2 cellular contexts compared by ENCODE assay signal in the genomic region with DNA sequence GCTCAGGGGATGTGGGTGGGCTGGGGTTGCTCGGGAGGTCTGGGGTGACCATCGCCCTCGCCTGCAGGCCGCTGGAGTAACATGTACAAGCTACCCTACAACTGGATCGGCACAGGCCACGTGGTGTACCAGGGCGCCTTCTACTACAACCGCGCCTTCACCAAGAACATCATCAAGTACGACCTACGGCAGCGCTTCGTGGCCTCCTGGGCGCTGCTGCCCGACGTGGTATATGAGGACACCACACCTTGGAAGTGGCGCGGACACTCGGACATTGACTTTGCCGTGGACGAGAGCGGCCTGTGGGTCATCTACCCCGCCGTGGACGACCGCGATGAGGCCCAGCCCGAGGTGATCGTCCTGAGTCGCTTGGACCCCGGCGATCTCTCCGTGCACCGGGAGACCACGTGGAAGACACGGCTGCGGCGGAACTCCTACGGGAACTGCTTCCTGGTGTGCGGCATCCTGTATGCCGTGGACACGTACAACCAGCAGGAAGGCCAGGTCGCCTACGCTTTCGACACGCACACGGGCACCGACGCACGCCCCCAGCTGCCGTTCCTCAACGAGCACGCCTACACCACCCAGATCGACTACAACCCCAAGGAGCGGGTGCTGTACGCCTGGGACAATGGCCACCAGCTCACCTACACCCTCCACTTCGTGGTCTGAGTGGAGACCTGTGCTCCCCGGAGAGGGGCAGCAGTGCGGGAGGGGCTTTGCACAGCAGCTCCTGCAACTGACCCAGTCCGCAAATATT.
TF ChIP-seq lines count a peak whose summit lies in the region.

No MANE protein-coding gene starts in this region.

TF ChIP-seq in WTC11, 78 proteins besides CTCF, POLR2A, EP300 and RAD21:
- TF ChIP-seq, protein P1, sequence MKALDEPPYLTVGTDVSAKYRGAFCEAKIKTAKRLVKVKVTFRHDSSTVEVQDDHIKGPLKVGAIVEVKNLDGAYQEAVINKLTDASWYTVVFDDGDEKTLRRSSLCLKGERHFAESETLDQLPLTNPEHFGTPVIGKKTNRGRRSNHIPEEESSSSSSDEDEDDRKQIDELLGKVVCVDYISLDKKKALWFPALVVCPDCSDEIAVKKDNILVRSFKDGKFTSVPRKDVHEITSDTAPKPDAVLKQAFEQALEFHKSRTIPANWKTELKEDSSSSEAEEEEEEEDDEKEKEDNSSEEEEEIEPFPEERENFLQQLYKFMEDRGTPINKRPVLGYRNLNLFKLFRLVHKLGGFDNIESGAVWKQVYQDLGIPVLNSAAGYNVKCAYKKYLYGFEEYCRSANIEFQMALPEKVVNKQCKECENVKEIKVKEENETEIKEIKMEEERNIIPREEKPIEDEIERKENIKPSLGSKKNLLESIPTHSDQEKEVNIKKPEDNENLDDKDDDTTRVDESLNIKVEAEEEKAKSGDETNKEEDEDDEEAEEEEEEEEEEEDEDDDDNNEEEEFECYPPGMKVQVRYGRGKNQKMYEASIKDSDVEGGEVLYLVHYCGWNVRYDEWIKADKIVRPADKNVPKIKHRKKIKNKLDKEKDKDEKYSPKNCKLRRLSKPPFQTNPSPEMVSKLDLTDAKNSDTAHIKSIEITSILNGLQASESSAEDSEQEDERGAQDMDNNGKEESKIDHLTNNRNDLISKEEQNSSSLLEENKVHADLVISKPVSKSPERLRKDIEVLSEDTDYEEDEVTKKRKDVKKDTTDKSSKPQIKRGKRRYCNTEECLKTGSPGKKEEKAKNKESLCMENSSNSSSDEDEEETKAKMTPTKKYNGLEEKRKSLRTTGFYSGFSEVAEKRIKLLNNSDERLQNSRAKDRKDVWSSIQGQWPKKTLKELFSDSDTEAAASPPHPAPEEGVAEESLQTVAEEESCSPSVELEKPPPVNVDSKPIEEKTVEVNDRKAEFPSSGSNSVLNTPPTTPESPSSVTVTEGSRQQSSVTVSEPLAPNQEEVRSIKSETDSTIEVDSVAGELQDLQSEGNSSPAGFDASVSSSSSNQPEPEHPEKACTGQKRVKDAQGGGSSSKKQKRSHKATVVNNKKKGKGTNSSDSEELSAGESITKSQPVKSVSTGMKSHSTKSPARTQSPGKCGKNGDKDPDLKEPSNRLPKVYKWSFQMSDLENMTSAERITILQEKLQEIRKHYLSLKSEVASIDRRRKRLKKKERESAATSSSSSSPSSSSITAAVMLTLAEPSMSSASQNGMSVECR (CRISPR knock-in tag; IDR thresholded peaks at IDR 0.05; ENCODE audit: borderline replicate concordance), result no peak
- TF ChIP-seq STAT6 (CRISPR knock-in tag; conservative IDR thresholded peaks at IDR 0.05; ENCODE audit: low read depth) (no peak), RELA (CRISPR knock-in tag; IDR thresholded peaks at IDR 0.05; ENCODE audit: borderline replicate concordance) (no peak), RORB (CRISPR knock-in tag; IDR thresholded peaks at IDR 0.05) (no peak), E2F5 (CRISPR knock-in tag; IDR thresholded peaks at IDR 0.05) (no peak)
- TF ChIP-seq, protein P2, sequence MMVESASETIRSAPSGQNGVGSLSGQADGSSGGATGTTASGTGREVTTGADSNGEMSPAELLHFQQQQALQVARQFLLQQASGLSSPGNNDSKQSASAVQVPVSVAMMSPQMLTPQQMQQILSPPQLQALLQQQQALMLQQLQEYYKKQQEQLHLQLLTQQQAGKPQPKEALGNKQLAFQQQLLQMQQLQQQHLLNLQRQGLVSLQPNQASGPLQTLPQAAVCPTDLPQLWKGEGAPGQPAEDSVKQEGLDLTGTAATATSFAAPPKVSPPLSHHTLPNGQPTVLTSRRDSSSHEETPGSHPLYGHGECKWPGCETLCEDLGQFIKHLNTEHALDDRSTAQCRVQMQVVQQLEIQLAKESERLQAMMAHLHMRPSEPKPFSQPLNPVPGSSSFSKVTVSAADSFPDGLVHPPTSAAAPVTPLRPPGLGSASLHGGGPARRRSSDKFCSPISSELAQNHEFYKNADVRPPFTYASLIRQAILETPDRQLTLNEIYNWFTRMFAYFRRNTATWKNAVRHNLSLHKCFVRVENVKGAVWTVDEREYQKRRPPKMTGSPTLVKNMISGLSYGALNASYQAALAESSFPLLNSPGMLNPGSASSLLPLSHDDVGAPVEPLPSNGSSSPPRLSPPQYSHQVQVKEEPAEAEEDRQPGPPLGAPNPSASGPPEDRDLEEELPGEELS (CRISPR knock-in tag; IDR thresholded peaks at IDR 0.05), result no peak
TF ChIP-seq in WTC11: peak in this region for 0.

TF ChIP-seq in HepG2, 621 proteins besides CTCF, POLR2A, EP300 and RAD21:
- TF ChIP-seq MAF1 (CRISPR knock-in tag; IDR thresholded peaks at IDR 0.05; ENCODE audit: borderline replicate concordance) (no peak), ZBTB20 (CRISPR knock-in tag; IDR thresholded peaks at IDR 0.05; ENCODE audit: borderline replicate concordance, low read depth) (no peak), GABPB1 (CRISPR knock-in tag; IDR thresholded peaks at IDR 0.05) (no peak), ZBTB38 (CRISPR knock-in tag; IDR thresholded peaks at IDR 0.05) (peak; percentile 51)
